Comparison of ENCODE assay signal across 1 cellular context in the genomic region with DNA sequence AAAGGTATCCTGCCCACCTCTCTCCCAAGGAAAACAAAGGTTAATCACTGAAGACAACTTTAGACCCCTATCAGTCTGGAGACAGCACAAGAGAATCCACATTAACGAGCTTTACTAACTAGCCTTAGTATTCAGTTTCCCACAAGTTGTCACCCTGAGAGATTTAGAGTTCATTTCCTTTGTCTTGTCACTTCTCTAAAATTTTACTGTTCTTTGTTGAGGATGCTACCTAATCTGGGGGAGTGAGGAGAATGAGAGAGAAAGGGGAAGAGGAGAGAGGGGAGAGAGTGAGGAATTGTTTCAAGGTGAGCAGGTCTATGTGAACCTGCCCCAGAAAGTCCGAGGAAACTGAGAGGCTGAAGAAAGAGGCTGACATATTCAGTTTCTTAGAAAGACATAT.
TF ChIP-seq lines count a peak whose summit lies in the region.

No MANE protein-coding gene starts in this region.

TF ChIP-seq in K562, 482 proteins besides CTCF, POLR2A, EP300 and RAD21:
- no peak for TF ChIP-seq PCBP1 (IDR thresholded peaks at IDR 0.05; ENCODE audit: low read depth, low read length, poor library complexity, severe bottlenecking)
- peak; percentile 30; the same call in 1 of the 2 replicates for TF ChIP-seq HMBOX1 (IDR thresholded peaks at IDR 0.05)
TF ChIP-seq in K562: peak in this region for 1.
